Comparison of ENCODE assay signal across 15 cellular contexts in the genomic region with DNA sequence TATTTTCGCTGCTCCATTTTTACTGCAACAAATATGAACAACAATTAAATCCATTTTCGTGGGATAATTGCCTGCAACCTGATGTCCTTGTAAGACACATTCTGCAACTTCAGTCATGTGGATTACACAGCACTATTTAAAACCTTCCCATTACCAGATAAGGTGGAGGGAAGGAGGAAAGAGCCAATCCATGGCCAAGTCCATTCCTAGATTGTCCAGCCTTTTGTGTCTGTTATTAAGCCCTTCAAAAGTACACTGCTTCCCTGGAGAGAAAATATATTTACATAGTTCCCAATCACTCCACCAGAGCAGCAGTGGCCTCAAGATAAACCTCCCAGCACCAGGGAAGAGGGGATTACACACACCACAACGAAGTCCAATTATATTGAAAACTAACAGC.
DNase-seq lines count a peak whose midpoint lies in the region; ATAC-seq lines count a peak whose summit lies in the region.
"Had no signal": no experiment of that assay in that cellular context is flagged by ENCODE, and none has a peak within 500 bp of the region (broad histone marks: within the 10 kb centered on the region; RNA-seq: fewer than 3 reads in every experiment).

No MANE protein-coding gene starts in this region.

- H3K4me1 ChIP-seq in CD8-positive, alpha-beta memory T cell (ENCODE audit: insufficient read depth, low read length), result no peaks in the 10 kb centered on the region

- no peaks in the 10 kb centered on the region for H3K36me3 Mint-ChIP-seq in CD8-positive, alpha-beta memory T cell
- H3K36me3 Mint-ChIP-seq: CD14-positive monocyte; CD8-positive, alpha-beta T cell had no signal

- CTCF ChIA-PET in CD8-positive, alpha-beta memory T cell (lab: Charles Lee), result no interaction called here

- peak; percentile 52 for ATAC-seq in Right ventricle myocardium superior (ENCODE audit: poor library complexity)
- no peak for ATAC-seq in Right ventricle myocardium inferior
- ATAC-seq in left ventricle myocardium superior, result peak; percentile 80
- ATAC-seq: CD8-positive, alpha-beta T cell; GM12878 had no signal

- H3K36me3 ChIP-seq in CD8-positive, alpha-beta memory T cell (ENCODE audit: insufficient read depth, low read length), result no peaks in the 10 kb centered on the region

- no peak overlapping the region for H3K27ac ChIP-seq in CD8-positive, alpha-beta memory T cell (ENCODE audit: low read depth, low read length)
- H3K27ac ChIP-seq: 22Rv1 had no signal

- no peaks in the 10 kb centered on the region for H3K4me1 Mint-ChIP-seq in CD8-positive, alpha-beta memory T cell
- H3K4me1 Mint-ChIP-seq: CD14-positive monocyte had no signal

- H3K9me3 Mint-ChIP-seq in CD8-positive, alpha-beta memory T cell, result no peaks in the 10 kb centered on the region
- H3K9me3 Mint-ChIP-seq: CD14-positive monocyte; CD8-positive, alpha-beta T cell had no signal

- no peak overlapping the region for H3K4me3 Mint-ChIP-seq in CD8-positive, alpha-beta memory T cell
- H3K4me3 Mint-ChIP-seq: CD14-positive monocyte; CD8-positive, alpha-beta T cell; H9 had no signal

- POLR2A ChIA-PET in CD8-positive, alpha-beta memory T cell (lab: Charles Lee), result no interaction called here

- intact Hi-C loops in Right ventricle myocardium superior (cut with DNase I) (no loop called here), Right ventricle myocardium inferior (cut with DNase I) (no loop called here), left ventricle myocardium superior (cut with micrococcal nuclease) (no loop called here)

- DNase-seq in Right ventricle myocardium superior (no peak), Right ventricle myocardium inferior (ENCODE audit: missing footprints) (no peak), NCI-H1417 treated with DMSO at 0.1 percent for 48 hours (lab: John Stamatoyannopoulos, UW) (peak; percentile 43), NCI-H748 treated with DMSO at 0.1 percent for 48 hours (lab: John Stamatoyannopoulos, UW) (peak; percentile 69), left ventricle myocardium superior (no peak), pons (ENCODE audit: low spot score) (no peak), T-helper 1 cell (no peak)
- no peak for DNase-seq in CD8-positive, alpha-beta memory T cell
- DNase-seq: CD8-positive, alpha-beta T cell; GOT3; H9; IMR-90 had no signal

- H3K27me3 Mint-ChIP-seq in CD8-positive, alpha-beta memory T cell, result no peaks in the 10 kb centered on the region

- H3K9me3 ChIP-seq in CD8-positive, alpha-beta memory T cell (ENCODE audit: low read length), result no peaks in the 10 kb centered on the region

- no peak overlapping the region for H3K4me3 ChIP-seq in CD8-positive, alpha-beta memory T cell (ENCODE audit: low read length)
- H3K4me3 ChIP-seq: GM12878 had no signal

- H3K27ac Mint-ChIP-seq in CD8-positive, alpha-beta memory T cell, result no peak overlapping the region
- H3K27ac Mint-ChIP-seq: CD8-positive, alpha-beta T cell had no signal

- H3K27me3 ChIP-seq in CD8-positive, alpha-beta memory T cell (ENCODE audit: insufficient read depth, low read length, poor library complexity, severe bottlenecking), result no peaks in the 10 kb centered on the region

Comparison
In these comparisons a context has a peak if more than half of its experiments do, and no peak if none do; other contexts are left out.
1. DNase-seq: peak in NCI-H1417 treated with DMSO at 0.1 percent for 48 hours (single experiment) and NCI-H748 treated with DMSO at 0.1 percent for 48 hours (single experiment); none in Right ventricle myocardium superior (single experiment), Right ventricle myocardium inferior (single experiment), left ventricle myocardium superior (single experiment), pons (single experiment), CD8-positive, alpha-beta memory T cell (0 of 5) and T-helper 1 cell (0 of 5).